22 cellular contexts compared by ENCODE assay signal in the genomic region with DNA sequence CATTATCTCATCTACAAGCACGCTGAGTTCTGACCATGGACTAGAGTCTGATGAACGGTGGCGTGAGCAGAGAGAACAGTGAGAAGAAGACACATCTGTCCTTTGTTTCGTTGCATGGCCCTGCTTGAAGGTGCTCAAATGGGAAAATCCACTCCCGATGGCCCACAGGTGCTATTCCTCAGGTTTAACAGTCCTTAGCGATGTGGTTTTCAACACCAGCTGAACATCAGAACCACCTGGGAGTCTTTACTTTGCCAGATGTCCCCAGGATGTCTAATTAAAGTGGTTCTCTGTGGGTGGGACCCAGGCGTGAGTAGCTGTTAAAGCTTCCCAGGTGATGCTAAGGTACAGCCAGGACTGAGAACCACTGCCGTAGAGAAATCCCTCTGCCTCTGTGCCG.
"Had no signal": no experiment of that assay in that cellular context is flagged by ENCODE, and none has a peak within 500 bp of the region (broad histone marks: within the 10 kb centered on the region; RNA-seq: fewer than 3 reads in every experiment).

No MANE protein-coding gene starts in this region.

- H3K4me1 ChIP-seq: colonic mucosa, gastrocnemius medialis, left ventricle myocardium inferior, sigmoid colon, tibial nerve, uterus had no signal

- H3K9me3 ChIP-seq: colonic mucosa, esophagus squamous epithelium, gastrocnemius medialis, left ventricle myocardium inferior, sigmoid colon, tibial nerve, uterus had no signal

- ATAC-seq: activated naive CD4-positive, alpha-beta T cell treated with anti-CD3 and anti-CD28 coated beads, Interleukin-2, amount 50 U/mL, for 72 hours; gastrocnemius medialis; natural killer cell treated with Interleukin-12 subunit alpha and Interleukin-12 subunit beta and Interleukin-15 and Interleukin-18, amount 100 ng/mL, for 72 hours had no signal

- DNase-seq: activated CD4-positive, alpha-beta T cell treated with anti-CD3 and anti-CD28 coated beads for 1 hour; activated gamma-delta T cell; colonic mucosa; esophagus squamous epithelium; gastrocnemius medialis; hypothalamus; left ventricle myocardium inferior; mammary epithelial cell; retina; sigmoid colon; stimulated activated CD4-positive, alpha-beta T cell treated with anti-CD3 and anti-CD28 coated beads, Interleukin-15, amount 100 ng/mL, for 24 hours; stimulated activated CD8-positive, alpha-beta memory T cell treated with anti-CD3 and anti-CD28 coated beads, Interleukin-4, amount 100 ng/mL, for 48 hours; stimulated activated naive CD4-positive, alpha-beta T cell treated with Interleukin-2 at 50 U/mL for 16 hours; substantia nigra; T-helper 9 cell; uterus had no signal

- H3K27me3 ChIP-seq: colonic mucosa, esophagus squamous epithelium, gastrocnemius medialis, sigmoid colon, tibial nerve, uterus had no signal

- H3K4me3 ChIP-seq: colonic mucosa, esophagus squamous epithelium, gastrocnemius medialis, left ventricle myocardium inferior, sigmoid colon, smooth muscle cell, tibial nerve, uterus had no signal

- H3K9me3 Mint-ChIP-seq: activated naive CD4-positive, alpha-beta T cell treated with anti-CD3 and anti-CD28 coated beads, Interleukin-2, amount 50 U/mL, for 72 hours; activated T-helper 1 cell treated with anti-CD3 and anti-CD28 coated beads, Interleukin-12 subunit alpha, Interleukin-12 subunit beta, Interleukin-2, Interleukin-4 antibody, amounts not matched to agents 30 ng/mL and 10 ng/mL and 1 ng/mL, durations not matched to agents 14 hours and 24 hours and 36 hours; natural killer cell treated with Interleukin-12 subunit alpha and Interleukin-12 subunit beta and Interleukin-15 and Interleukin-18, amount 100 ng/mL, for 72 hours had no signal

- H3K4me2 ChIP-seq: smooth muscle cell had no signal

- H3K27ac ChIP-seq: colonic mucosa, gastrocnemius medialis, left ventricle myocardium inferior, sigmoid colon, tibial nerve, uterus had no signal

- H3K4me3 Mint-ChIP-seq: activated T-helper 1 cell treated with anti-CD3 and anti-CD28 coated beads, Interleukin-12 subunit alpha, Interleukin-12 subunit beta, Interleukin-2, Interleukin-4 antibody, amounts not matched to agents 30 ng/mL and 10 ng/mL and 1 ng/mL, durations not matched to agents 14 hours and 24 hours and 36 hours had no signal

- H3K27ac Mint-ChIP-seq: activated T-helper 1 cell treated with anti-CD3 and anti-CD28 coated beads, Interleukin-12 subunit alpha, Interleukin-12 subunit beta, Interleukin-2, Interleukin-4 antibody, amounts not matched to agents 30 ng/mL and 10 ng/mL and 1 ng/mL, durations not matched to agents 14 hours and 24 hours and 36 hours; progenitor cell of endocrine pancreas had no signal

- H3K36me3 Mint-ChIP-seq: natural killer cell treated with Interleukin-12 subunit alpha and Interleukin-12 subunit beta and Interleukin-15 and Interleukin-18, amount 100 ng/mL, for 72 hours had no signal

- H3K27me3 Mint-ChIP-seq: natural killer cell treated with Interleukin-12 subunit alpha and Interleukin-12 subunit beta and Interleukin-15 and Interleukin-18, amount 100 ng/mL, for 72 hours had no signal

- H3K36me3 ChIP-seq: colonic mucosa, left ventricle myocardium inferior, sigmoid colon, tibial nerve, uterus had no signal
